Comparison of ENCODE assay signal across 8 cellular contexts in genomic region chr9:113220467-113221002, GRCh38. TPM values are rescaled to one million over a fixed set of nuclear protein-coding genes. Genes with fewer than 3 reads are reported as not detected.
DNase-seq lines count a peak whose midpoint lies in the region; ATAC-seq, FAIRE-seq and TF ChIP-seq lines count a peak whose summit lies in the region.

No MANE protein-coding gene starts in this region.

- TSS peak; percentile 66 for BruUV-seq in K562 (replicated peaks; lab: Mats Ljungman, UMichigan)

- peak overlapping the region; percentile 76 for H3K4me3 ChIP-seq in K562
- H3K4me3 ChIP-seq in aorta (ENCODE audit: low read length in 2 of 2) = peak overlapping the region; percentile 42 to 76

- H3K4me1 ChIP-seq in K562 (replicated peaks in 1 of 2; ENCODE audit: control insufficient read depth in 2 of 2, insufficient read depth in 2 of 2, low read length in 2 of 2) (peaks cover 3 to 24% of the 10 kb centered on the region in 2 experiments; a peak in 3 of 5 replicates), aorta (ENCODE audit: control insufficient read depth in 1 of 2, insufficient read depth in 2 of 2, low read length in 2 of 2) (peaks cover 0 to 13% of the 10 kb centered on the region in 2 donors)

- H3K27me3 ChIP-seq in K562 (ENCODE audit: control insufficient read depth in 2 of 2, insufficient read depth in 2 of 2, low read length in 2 of 2) = no peaks in the 10 kb centered on the region
- H3K27me3 ChIP-seq in aorta (ENCODE audit: control insufficient read depth in 1 of 2, insufficient read depth in 2 of 2, low read length in 1 of 2) = no peaks in the 10 kb centered on the region

- H3K36me3 Mint-ChIP-seq in IgD-negative memory B cell = no peaks in the 10 kb centered on the region

- peak overlapping the region; percentile 95 for H3K4me2 ChIP-seq in K562 (ENCODE audit: insufficient read depth, low read length)

- peak overlapping the region; percentile 79 to 94 for H3K9ac ChIP-seq in K562 (ENCODE audit: insufficient read depth in 1 of 2, low read depth in 2 of 2, low read length in 2 of 2)

- peak overlapping the region; percentile 71 for H3K27ac ChIP-seq in K562 (ENCODE audit: extremely low read depth, low read depth, low read length)
- H3K27ac ChIP-seq in aorta (ENCODE audit: low read depth in 1 of 2, low read length in 2 of 2) = peak overlapping the region in 1 of 2 donors; percentile 30

- peak overlapping the region; percentile 88 to 97 (median 90) for H3K27ac Mint-ChIP-seq in IgD-negative memory B cell

- ATAC-seq in K562 = peak; percentile 2; the same call in 1 of the 3 replicates
- ATAC-seq in aorta (ENCODE audit: low FRiP score) = no peak

- TF ChIP-seq CTCF in K562 (IDR thresholded peaks at IDR 0.05 in 2 of 3, conservative IDR thresholded peaks at IDR 0.05 in 1 of 3; ENCODE audit: insufficient read depth in 2 of 3, low read depth in 1 of 3, low read length in 3 of 3) = no peak

- H3K36me3 ChIP-seq in K562 (ENCODE audit: control insufficient read depth, insufficient read depth, low read length) (peaks cover 25% of the 10 kb centered on the region; the same call in 1 of the 3 replicates), aorta (ENCODE audit: control insufficient read depth in 1 of 2, insufficient read depth in 2 of 2, low read length in 1 of 2) (no peaks in the 10 kb centered on the region)

- no peaks in the 10 kb centered on the region for H3K9me3 Mint-ChIP-seq in IgD-negative memory B cell

- no peaks in the 10 kb centered on the region for H3K9me1 ChIP-seq in K562 (ENCODE audit: control insufficient read depth, insufficient read depth, low read length)

- 0 out of 2 replicates have a peak, but pooled peaks cover 2% of the 10 kb centered on the region for H4K20me1 ChIP-seq in K562 (replicated peaks; ENCODE audit: control insufficient read depth, insufficient read depth, low read length)

- H3K79me2 ChIP-seq in K562 (ENCODE audit: control insufficient read depth, insufficient read depth, low read length) = peaks cover 82% of the 10 kb centered on the region

- no peak for TF ChIP-seq EP300 in K562 (IDR thresholded peaks at IDR 0.05; ENCODE audit: low read length)

- H3K4me3 Mint-ChIP-seq in IgD-negative memory B cell = peak overlapping the region; percentile 81 to 99 (median 96)

- no peak for FAIRE-seq in K562 (lab: Jason Lieb, UNC)

- TF ChIP-seq POLR2A in K562 (conservative IDR thresholded peaks at IDR 0.05) = no peak

- in situ Hi-C loops in K562 (cut with MboI) = no loop called here

- peaks cover 24 to 35% (median 26%) of the 10 kb centered on the region in 3 donors for H3K4me1 Mint-ChIP-seq in IgD-negative memory B cell

- TF ChIP-seq RAD21 in K562 (CRISPR knock-in tag; conservative IDR thresholded peaks at IDR 0.05 in 1 of 2, IDR thresholded peaks at IDR 0.05 in 1 of 2) = no peak

- CTCF ChIA-PET in K562 (lab: Yijun Ruan, JAX; ENCODE audit: low intra/inter-chr PET ratio) = no interaction called here

- WGBS in K562 (ENCODE audit: insufficient coverage, low coverage, missing lambda C conversion rate) = 1% methylated on average over 11 of the region's 11 CpGs
- 7 to 8% methylated on average over 11 of the region's 11 CpGs for WGBS in aorta, 2 donors

- DNase-seq in CD1c-positive myeloid dendritic cell (ENCODE audit: extremely low spot score) (peak; percentile 27), K562 (ENCODE audit: extremely low read depth in 1 of 4, low spot score in 3 of 4) (peak in 1 of 4 experiments; percentile 19), medulla oblongata (ENCODE audit: extremely low spot score) (peak; percentile 21), aorta (no peak), NCI-H510A (lab: John Stamatoyannopoulos, UW) (no peak), DMS 273 (lab: John Stamatoyannopoulos, UW; ENCODE audit: unreplicated experiment) (no peak), NCI-H1092 (lab: John Stamatoyannopoulos, UW) (no peak)

- POLR2A ChIA-PET in K562 (lab: Yijun Ruan, JAX) = interaction anchor here (0.8 to 2.9 kb wide), 13 partner anchors 8 to 75 kb away, joined by 3 to 23 read pairs (median 5); partner anchors contain the start of genes CDC26, PRPF4 and SLC31A2

- no peaks in the 10 kb centered on the region for H3K27me3 Mint-ChIP-seq in IgD-negative memory B cell

- intact Hi-C loops in K562 (cut with micrococcal nuclease) (loop anchor here (2.0 kb wide), 1 partner anchor 54 kb away; the partner anchor contains the start of genes CDC26 and PRPF4), aorta (cut with DNase I) (loop anchor here in 1 of 2 donors (2.0 kb wide), 2 partner anchors 54 to 180 kb away; partner anchors contain the start of genes ALAD, CDC26 and PRPF4)

- no peaks in the 10 kb centered on the region for H3K9me3 ChIP-seq in K562 (replicated peaks; ENCODE audit: control insufficient read depth, insufficient read depth, low read depth, low read length)
- H3K9me3 ChIP-seq in aorta (ENCODE audit: control insufficient read depth, low read length) = no peaks in the 10 kb centered on the region

- peak overlapping the region; percentile 96 for H2AFZ ChIP-seq in K562 (ENCODE audit: low read depth, low read length)

RNA-seq across cellular contexts. Expression of gene FKBP15, which starts 0.5 kb away (rescaled TPM):
- polyA plus RNA-seq in IgD-negative memory B cell (16.8 TPM), K562 (2011; rRNA removed) (38.0 and 45.2 TPM in 2 replicates), K562 (2014; fragmentation: Illumina TruSeq; extraction: Trizol) (19.5 and 23.2 TPM in 2 replicates), K562 (2014; fragmentation: Nextera tagmentation; extraction: Ambion mirVana) (10 to 100 TPM in 1 of 2 experiments, 1 to 10 TPM in 1; 8.7 to 15.3 TPM), K562 (2014; rRNA removed) (17.9 and 18.9 TPM in 2 replicates), aorta (10 to 100 TPM in 1 of 2 donors, 1 to 10 TPM in 1; 8.4 to 13.9 TPM)
- 86.3 and 101 TPM in 2 replicates for total RNA-seq in K562 (2011; cell fraction: chromatin; rRNA removed; ENCODE audit: low replicate concordance)
- total RNA-seq in K562 (2011; cell fraction: nucleolus; rRNA removed) = 43.7 and 47.4 TPM in 2 replicates
- total RNA-seq in K562 (2011; cell fraction: nucleoplasm; rRNA removed) = 73.0 and 105 TPM in 2 replicates
- total RNA-seq in K562 (2014; rRNA removed) (15.2 and 18.3 TPM in 2 replicates), K562 (2014; rRNA removed; fragmentation: Illumina TruSeq; extraction: Trizol) (16.3 and 18.1 TPM in 2 replicates), K562 (2015; rRNA removed; fragmentation: Illumina TruSeq; extraction: Trizol) (20.1 and 21.6 TPM in 2 replicates), K562 (2021) (17.9 and 18.9 TPM in 2 replicates), aorta (10 to 100 TPM; 26.4 to 48.3 TPM)
- polyA plus RNA-seq in K562 (2011; cell fraction: cytosol; rRNA removed) = 23.5 and 35.7 TPM in 2 replicates
- polyA plus RNA-seq in K562 (2011; cell fraction: nucleus; rRNA removed) = 119 and 124 TPM in 2 replicates
- polyA plus RNA-seq in K562 (2012) = 15.5 and 15.7 TPM in 2 replicates
- polyA minus RNA-seq in K562 (2011; rRNA and poly(A)+ RNA removed) = 63.8 and 69.0 TPM in 2 replicates
- 13.3 and 21.6 TPM in 2 replicates for polyA minus RNA-seq in K562 (2011; cell fraction: cytosol; rRNA and poly(A)+ RNA removed)
- 63.8 and 108 TPM in 2 replicates for polyA minus RNA-seq in K562 (2011; cell fraction: nucleus; rRNA and poly(A)+ RNA removed)

RNA-seq across cellular contexts. Expression of gene SLC31A1, which starts 0.8 kb away (rescaled TPM):
- polyA plus RNA-seq in IgD-negative memory B cell = 1.9 TPM
- total RNA-seq in K562 (2011; cell fraction: chromatin; rRNA removed; ENCODE audit: low replicate concordance) = 27.5 and 46.2 TPM in 2 replicates
- 29.9 and 34.7 TPM in 2 replicates for total RNA-seq in K562 (2011; cell fraction: nucleolus; rRNA removed)
- 63.7 and 98.0 TPM in 2 replicates for total RNA-seq in K562 (2011; cell fraction: nucleoplasm; rRNA removed)
- total RNA-seq in K562 (2014; rRNA removed) = 15.4 and 17.2 TPM in 2 replicates
- total RNA-seq in K562 (2014; rRNA removed; fragmentation: Illumina TruSeq; extraction: Trizol) = 28.6 and 29.9 TPM in 2 replicates
- total RNA-seq in K562 (2015; rRNA removed; fragmentation: Illumina TruSeq; extraction: Trizol) = 17.3 and 19.7 TPM in 2 replicates
- total RNA-seq in K562 (2021) = 25.8 and 25.9 TPM in 2 replicates
- polyA plus RNA-seq in K562 (2011; rRNA removed) = 39.3 and 40.7 TPM in 2 replicates
- polyA plus RNA-seq in K562 (2011; cell fraction: cytosol; rRNA removed) = 23.0 and 45.3 TPM in 2 replicates
- 5.1 and 7.0 TPM in 2 replicates for polyA plus RNA-seq in K562 (2011; cell fraction: nucleus; rRNA removed)
- 28.0 and 65.7 TPM in 2 replicates for polyA plus RNA-seq in K562 (2012)
- polyA plus RNA-seq in K562 (2014; fragmentation: Illumina TruSeq; extraction: Trizol) = 32.0 and 34.6 TPM in 2 replicates
- polyA plus RNA-seq in K562 (2014; fragmentation: Nextera tagmentation; extraction: Ambion mirVana) = 10 to 100 TPM; 21.7 to 30.7 TPM
- polyA plus RNA-seq in K562 (2014; rRNA removed) = 19.7 and 25.4 TPM in 2 replicates
- polyA minus RNA-seq in K562 (2011; rRNA and poly(A)+ RNA removed) = 41.4 and 42.7 TPM in 2 replicates
- polyA minus RNA-seq in K562 (2011; cell fraction: cytosol; rRNA and poly(A)+ RNA removed) = 14.0 and 17.5 TPM in 2 replicates
- 7.4 and 12.8 TPM in 2 replicates for polyA minus RNA-seq in K562 (2011; cell fraction: nucleus; rRNA and poly(A)+ RNA removed)
- total RNA-seq in aorta = 10 to 100 TPM; 16.6 to 17.1 TPM
- 1 to 10 TPM; 6.0 to 9.4 TPM for polyA plus RNA-seq in aorta

RNA-seq across cellular contexts. Expression of gene CDC26, which starts 54.8 kb away (rescaled TPM):
- polyA plus RNA-seq in IgD-negative memory B cell (135 TPM), K562 (2011; rRNA removed) (30.1 and 42.9 TPM in 2 replicates), K562 (2014; fragmentation: Illumina TruSeq; extraction: Trizol) (69.5 and 76.9 TPM in 2 replicates), K562 (2014; fragmentation: Nextera tagmentation; extraction: Ambion mirVana) (100 to 1,000 TPM; 132 to 147 TPM), K562 (2014; rRNA removed) (57.4 and 64.6 TPM in 2 replicates), aorta (100 to 1,000 TPM in 1 of 2 donors, 10 to 100 TPM in 1; 42.1 to 134 TPM)
- 6.0 and 15.5 TPM in 2 replicates for total RNA-seq in K562 (2011; cell fraction: chromatin; rRNA removed; ENCODE audit: low replicate concordance)
- total RNA-seq in K562 (2011; cell fraction: nucleolus; rRNA removed) = 3.7 and 4.7 TPM in 2 replicates
- 6.2 and 8.5 TPM in 2 replicates for total RNA-seq in K562 (2011; cell fraction: nucleoplasm; rRNA removed)
- total RNA-seq in K562 (2014; rRNA removed) (38.9 and 49.8 TPM in 2 replicates), K562 (2014; rRNA removed; fragmentation: Illumina TruSeq; extraction: Trizol) (60.0 and 61.5 TPM in 2 replicates), K562 (2015; rRNA removed; fragmentation: Illumina TruSeq; extraction: Trizol) (63.9 and 65.3 TPM in 2 replicates), K562 (2021) (33.0 TPM in 2 replicates), aorta (10 to 100 TPM; 23.1 to 23.8 TPM)
- polyA plus RNA-seq in K562 (2011; cell fraction: cytosol; rRNA removed) = 7.1 and 20.4 TPM in 2 replicates
- 9.9 and 13.4 TPM in 2 replicates for polyA plus RNA-seq in K562 (2011; cell fraction: nucleus; rRNA removed)
- 24.7 and 64.4 TPM in 2 replicates for polyA plus RNA-seq in K562 (2012)
- polyA minus RNA-seq in K562 (2011; rRNA and poly(A)+ RNA removed) = 29.1 and 33.8 TPM in 2 replicates
- polyA minus RNA-seq in K562 (2011; cell fraction: cytosol; rRNA and poly(A)+ RNA removed) = 6.0 and 11.5 TPM in 2 replicates
- 3.5 and 8.0 TPM in 2 replicates for polyA minus RNA-seq in K562 (2011; cell fraction: nucleus; rRNA and poly(A)+ RNA removed)

RNA-seq across cellular contexts. Expression of gene PRPF4, which starts 54.9 kb away (rescaled TPM):
- polyA plus RNA-seq in IgD-negative memory B cell = 23.4 TPM
- total RNA-seq in K562 (2011; cell fraction: chromatin; rRNA removed; ENCODE audit: low replicate concordance) = 40.6 and 50.9 TPM in 2 replicates
- total RNA-seq in K562 (2011; cell fraction: nucleolus; rRNA removed) = 20.5 and 23.0 TPM in 2 replicates
- total RNA-seq in K562 (2011; cell fraction: nucleoplasm; rRNA removed) = 26.3 and 27.7 TPM in 2 replicates
- 36.2 and 39.8 TPM in 2 replicates for total RNA-seq in K562 (2014; rRNA removed)
- total RNA-seq in K562 (2014; rRNA removed; fragmentation: Illumina TruSeq; extraction: Trizol) = 42.4 and 45.0 TPM in 2 replicates
- total RNA-seq in K562 (2015; rRNA removed; fragmentation: Illumina TruSeq; extraction: Trizol) = 52.7 and 53.2 TPM in 2 replicates
- total RNA-seq in K562 (2021) = 36.1 and 36.7 TPM in 2 replicates
- polyA plus RNA-seq in K562 (2011; rRNA removed) = 18.3 and 26.1 TPM in 2 replicates
- 19.0 and 20.2 TPM in 2 replicates for polyA plus RNA-seq in K562 (2011; cell fraction: cytosol; rRNA removed)
- polyA plus RNA-seq in K562 (2011; cell fraction: nucleus; rRNA removed) = 15.4 and 18.4 TPM in 2 replicates
- polyA plus RNA-seq in K562 (2012) = 26.0 and 38.2 TPM in 2 replicates
- 44.7 and 49.8 TPM in 2 replicates for polyA plus RNA-seq in K562 (2014; fragmentation: Illumina TruSeq; extraction: Trizol)
- 10 to 100 TPM; 25.8 to 66.0 TPM for polyA plus RNA-seq in K562 (2014; fragmentation: Nextera tagmentation; extraction: Ambion mirVana)
- 29.5 and 30.2 TPM in 2 replicates for polyA plus RNA-seq in K562 (2014; rRNA removed)
- 19.3 and 21.5 TPM in 2 replicates for polyA minus RNA-seq in K562 (2011; rRNA and poly(A)+ RNA removed)
- 17.4 and 19.7 TPM in 2 replicates for polyA minus RNA-seq in K562 (2011; cell fraction: cytosol; rRNA and poly(A)+ RNA removed)
- polyA minus RNA-seq in K562 (2011; cell fraction: nucleus; rRNA and poly(A)+ RNA removed) = 9.0 and 15.3 TPM in 2 replicates
- 10 to 100 TPM; 12.8 to 12.9 TPM for total RNA-seq in aorta
- polyA plus RNA-seq in aorta = 10 to 100 TPM in 1 of 2 donors, 1 to 10 TPM in 1; 8.4 to 12.0 TPM

Comparison
In these comparisons a context has a peak if more than half of its experiments do, and no peak if none do; other contexts are left out.
1. DNase-seq: peak in CD1c-positive myeloid dendritic cell (single experiment) and medulla oblongata (single experiment); none in aorta (0 of 2), NCI-H510A (single experiment), DMS 273 (single experiment) and NCI-H1092 (single experiment).